8 cellular contexts compared by ENCODE assay signal in genomic region chr6:43269273-43270007, GRCh38. TPM values are rescaled to one million over a fixed set of nuclear protein-coding genes. Genes with fewer than 3 reads are reported as not detected.
DNase-seq lines count a peak whose midpoint lies in the region; ATAC-seq and TF ChIP-seq lines count a peak whose summit lies in the region.

No MANE protein-coding gene starts in this region.

- DNase-seq in GM13976 (ENCODE audit: low spot score) = peak; percentile 62
- DNase-seq in activated CD4-positive, alpha-beta T cell treated with anti-CD3 and anti-CD28 coated beads, Interleukin-2, amount 50 U/mL, for 4 hours = peak; percentile 27 to 34
- peak; percentile 42 to 46 for DNase-seq in erythroblast (lab: John Stamatoyannopoulos, UW)
- no peak for DNase-seq in ovary
- DNase-seq in NCI-H2196 (lab: John Stamatoyannopoulos, UW; ENCODE audit: unreplicated experiment) = no peak

- intact Hi-C loops in ovary (cut with DNase I) = loop anchor here in 2 of 4 donors (10.0 kb wide), 2 partner anchors 225 to 235 kb away; no protein-coding TSS in a partner anchor

- TF ChIP-seq POLR2A in erythroblast (IDR thresholded peaks at IDR 0.05; ENCODE audit: low read length) (no peak), ovary (IDR thresholded peaks at IDR 0.05) (no peak)

- H3K27me3 ChIP-seq in ovary = no peaks in the 10 kb centered on the region

- WGBS in ovary, 3 donors = 3 to 6% (median 3%) methylated on average over 39 to 44 of the region's 44 CpGs

- TF ChIP-seq EP300 in ovary (IDR thresholded peaks at IDR 0.05) = no peak

- H3K4me3 ChIP-seq in ovary = peak overlapping the region; percentile 31

- in situ Hi-C loops in GM13976 (cut with MboI; ENCODE audit: low sequenced_read_pairs, unreplicated experiment) = loop anchor here (25.0 kb wide), 1 partner anchor 218 kb away; the partner anchor contains the start of gene TJAP1

- no peak overlapping the region for H3K27ac ChIP-seq in ovary

- no peak for TF ChIP-seq CTCF in GM13976 (IDR thresholded peaks at IDR 0.05; ENCODE audit: borderline replicate concordance, control extremely low read depth, extremely low read depth, insufficient read depth, missing control alignments)
- TF ChIP-seq CTCF in ovary (IDR thresholded peaks at IDR 0.05) = no peak

- ATAC-seq in HG02970 (IDR thresholded peaks at IDR 0.05; ENCODE audit: low FRiP score, unreplicated experiment) (no peak), HG02623 (IDR thresholded peaks at IDR 0.05; ENCODE audit: unreplicated experiment) (no peak), GM18907 (IDR thresholded peaks at IDR 0.05; ENCODE audit: unreplicated experiment) (no peak)

- peaks cover 3% of the 10 kb centered on the region for H3K4me1 ChIP-seq in ovary (ENCODE audit: insufficient read depth)

- H3K9me3 ChIP-seq in ovary = no peaks in the 10 kb centered on the region

- no peaks in the 10 kb centered on the region for H3K36me3 ChIP-seq in ovary

RNA-seq across cellular contexts. Expression of gene TTBK1, which starts 26.2 kb away (rescaled TPM):
- total RNA-seq in ovary = under 1 TPM in 2 of 7 donors, not detected in 5; 0.03 to 0.11 TPM
- under 1 TPM in 1 of 2 donors, not detected in 1; 0.06 TPM for polyA plus RNA-seq in ovary

RNA-seq across cellular contexts. Expression of gene SLC22A7, which starts 28.6 kb away (rescaled TPM):
- total RNA-seq in ovary = under 1 TPM in 1 of 7 donors, not detected in 6; 0.36 TPM
- not detected for polyA plus RNA-seq in ovary

RNA-seq across cellular contexts. Expression of gene CRIP3, which starts 39.2 kb away (rescaled TPM):
- 1 to 10 TPM in 6 of 7 donors, under 1 TPM in 1; 0.80 to 2.6 (median 1.6) TPM for total RNA-seq in ovary
- 1 to 10 TPM; 1.7 to 1.8 TPM for polyA plus RNA-seq in ovary

RNA-seq across cellular contexts. Expression of gene DNPH1, which starts 40.2 kb away (rescaled TPM):
- total RNA-seq in ovary = 100 to 1,000 TPM in 1 of 7 donors, 10 to 100 TPM in 6; 25.0 to 120 (median 44.7) TPM
- 10 to 100 TPM; 13.6 to 55.5 TPM for polyA plus RNA-seq in ovary

Comparison
In these comparisons a context has a peak if more than half of its experiments do, and no peak if none do; other contexts are left out.
1. DNase-seq: peak in GM13976 (single experiment), activated CD4-positive, alpha-beta T cell treated with anti-CD3 and anti-CD28 coated beads, Interleukin-2, amount 50 U/mL, for 4 hours (2 of 2) and erythroblast (2 of 2); none in ovary (0 of 5) and NCI-H2196 (single experiment).